ENCODE assay signal across 10 cellular contexts in the genomic region with DNA sequence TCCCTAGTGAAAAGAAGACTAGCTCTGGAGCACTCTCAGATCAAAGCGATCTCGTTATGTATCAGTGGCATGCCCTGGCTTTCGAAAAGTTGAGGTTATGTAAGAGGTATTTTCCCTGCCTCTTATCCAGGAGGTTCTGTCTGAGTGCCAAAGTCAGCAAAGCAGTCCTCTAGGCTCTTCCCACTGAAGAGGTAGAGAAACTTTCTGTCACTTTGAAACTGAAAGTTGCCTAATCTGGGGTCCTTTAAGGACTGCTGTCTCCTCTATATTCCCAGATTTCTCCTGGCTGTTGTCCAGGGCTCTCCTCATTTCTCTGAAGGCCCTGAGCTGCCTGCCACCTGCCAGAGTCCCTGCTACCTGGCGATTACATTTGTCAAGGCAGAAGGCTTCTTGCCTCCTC.
DNase-seq lines count a peak whose midpoint lies in the region; ATAC-seq, FAIRE-seq and TF ChIP-seq lines count a peak whose summit lies in the region.
"Had no signal": no experiment of that assay in that cellular context is flagged by ENCODE, and none has a peak within 500 bp of the region (broad histone marks: within the 10 kb centered on the region; RNA-seq: fewer than 3 reads in every experiment).

No MANE protein-coding gene starts in this region.

- peaks cover 23% of the 10 kb centered on the region for H3K4me1 Mint-ChIP-seq in type B pancreatic cell (ENCODE audit: unreplicated experiment)
- peaks cover 26% of the 10 kb centered on the region for H3K4me1 Mint-ChIP-seq in activated CD8-positive, alpha-beta T cell treated with anti-CD3 and anti-CD28 coated beads for 36 hours (ENCODE audit: low read depth)

- TF ChIP-seq CTCF in K562 (IDR thresholded peaks at IDR 0.05 in 2 of 3, conservative IDR thresholded peaks at IDR 0.05 in 1 of 3; ENCODE audit: insufficient read depth in 2 of 3, low read depth in 1 of 3, low read length in 3 of 3) (no peak), type B pancreatic cell (conservative IDR thresholded peaks at IDR 0.05) (no peak)
- TF ChIP-seq CTCF in activated CD8-positive, alpha-beta T cell treated with anti-CD3 and anti-CD28 coated beads for 36 hours (IDR thresholded peaks at IDR 0.05), result no peak

- intact Hi-C loops in K562 (cut with micrococcal nuclease), result no loop called here
- intact Hi-C loops in left colon (cut with DNase I, micrococcal nuclease), result no loop called here
- intact Hi-C loops in activated CD8-positive, alpha-beta T cell treated with anti-CD3 and anti-CD28 coated beads for 36 hours (cut with micrococcal nuclease), result no loop called here

- H2AFZ ChIP-seq in K562 (ENCODE audit: low read depth, low read length), result peak overlapping the region; percentile 58

- CTCF ChIA-PET in K562 (lab: Yijun Ruan, JAX; ENCODE audit: low intra/inter-chr PET ratio), result no interaction called here
- CTCF ChIA-PET in activated CD8-positive, alpha-beta T cell treated with anti-CD3 and anti-CD28 coated beads for 36 hours (lab: Charles Lee), result no interaction called here

- H3K4me1 ChIP-seq in K562 (replicated peaks in 1 of 2; ENCODE audit: control insufficient read depth in 2 of 2, insufficient read depth in 2 of 2, low read length in 2 of 2), result peaks cover 47 to 66% of the 10 kb centered on the region in 2 experiments

- no peaks in the 10 kb centered on the region for H3K36me3 ChIP-seq in K562 (ENCODE audit: control insufficient read depth, insufficient read depth, low read length)

- no peaks in the 10 kb centered on the region for H3K36me3 Mint-ChIP-seq in type B pancreatic cell
- no peaks in the 10 kb centered on the region for H3K36me3 Mint-ChIP-seq in activated CD8-positive, alpha-beta T cell treated with anti-CD3 and anti-CD28 coated beads for 36 hours (ENCODE audit: low read depth)

- no peaks in the 10 kb centered on the region for H3K9me3 ChIP-seq in K562 (replicated peaks; ENCODE audit: control insufficient read depth, insufficient read depth, low read depth, low read length)

- in situ Hi-C loops in K562 (cut with MboI), result no loop called here

- no peaks in the 10 kb centered on the region for H4K20me1 ChIP-seq in K562 (replicated peaks; ENCODE audit: control insufficient read depth, insufficient read depth, low read length)

- peak overlapping the region; percentile 47 for H3K4me2 ChIP-seq in K562 (ENCODE audit: insufficient read depth, low read length)

- TF ChIP-seq RAD21 in K562 (CRISPR knock-in tag; conservative IDR thresholded peaks at IDR 0.05 in 1 of 2, IDR thresholded peaks at IDR 0.05 in 1 of 2), result no peak

- peak overlapping the region; percentile 44 for H3K4me3 Mint-ChIP-seq in type B pancreatic cell
- H3K4me3 Mint-ChIP-seq in activated CD8-positive, alpha-beta T cell treated with anti-CD3 and anti-CD28 coated beads for 36 hours, result no peak overlapping the region
- H3K4me3 Mint-ChIP-seq: T-helper 2 cell treated with Interferon-gamma antibody and Interleukin-4, amounts not matched to agents 5 μg/mL and 100 μg/mL, for 36 hours had no signal

- H3K27me3 Mint-ChIP-seq in type B pancreatic cell, result no peaks in the 10 kb centered on the region
- no peaks in the 10 kb centered on the region for H3K27me3 Mint-ChIP-seq in activated CD8-positive, alpha-beta T cell treated with anti-CD3 and anti-CD28 coated beads for 36 hours

- H3K27ac ChIP-seq in K562 (ENCODE audit: extremely low read depth, low read depth, low read length), result peak overlapping the region; percentile 7; the same call in 2 of the 3 replicates

- WGBS in K562 (ENCODE audit: insufficient coverage, low coverage, missing lambda C conversion rate), result 39% methylated on average over 4 of the region's 4 CpGs

- POLR2A ChIA-PET in K562 (lab: Yijun Ruan, JAX), result interaction anchor here (0.6 kb wide), 1 partner anchor 625 kb away, joined by 3 read pairs; no protein-coding TSS in a partner anchor
- POLR2A ChIA-PET in activated CD8-positive, alpha-beta T cell treated with anti-CD3 and anti-CD28 coated beads for 36 hours (lab: Charles Lee), result interaction anchor here (0.5 kb wide), 1 partner anchor 27 kb away, joined by 3 read pairs; no protein-coding TSS in a partner anchor

- H3K79me2 ChIP-seq in K562 (ENCODE audit: control insufficient read depth, insufficient read depth, low read length), result peaks cover 13% of the 10 kb centered on the region

- no peaks in the 10 kb centered on the region for H3K27me3 ChIP-seq in K562 (ENCODE audit: control insufficient read depth in 2 of 2, insufficient read depth in 2 of 2, low read length in 2 of 2)

- H3K9me1 ChIP-seq in K562 (ENCODE audit: control insufficient read depth, insufficient read depth, low read length), result no peaks in the 10 kb centered on the region

- TF ChIP-seq EP300 in K562 (IDR thresholded peaks at IDR 0.05; ENCODE audit: low read length), result no peak

- H3K9ac ChIP-seq in K562 (ENCODE audit: insufficient read depth in 1 of 2, low read depth in 2 of 2, low read length in 2 of 2), result peak overlapping the region; percentile 7 to 77; a peak in 1 of 4 replicates

- no peak for ATAC-seq in K562
- ATAC-seq in left colon, result peak; percentile 9
- no peak for ATAC-seq in activated CD8-positive, alpha-beta T cell treated with anti-CD3 and anti-CD28 coated beads for 36 hours
- no peak for ATAC-seq in HG03457 (IDR thresholded peaks at IDR 0.05; ENCODE audit: unreplicated experiment)

- no peaks in the 10 kb centered on the region for H3K9me3 Mint-ChIP-seq in type B pancreatic cell
- H3K9me3 Mint-ChIP-seq in activated CD8-positive, alpha-beta T cell treated with anti-CD3 and anti-CD28 coated beads for 36 hours, result no peaks in the 10 kb centered on the region
- H3K9me3 Mint-ChIP-seq: T-helper 2 cell treated with Interferon-gamma antibody and Interleukin-4, amounts not matched to agents 5 μg/mL and 100 μg/mL, for 36 hours had no signal

- peak overlapping the region; percentile 53 for H3K27ac Mint-ChIP-seq in type B pancreatic cell
- no peak overlapping the region for H3K27ac Mint-ChIP-seq in activated CD8-positive, alpha-beta T cell treated with anti-CD3 and anti-CD28 coated beads for 36 hours
- H3K27ac Mint-ChIP-seq: T-helper 2 cell treated with Interferon-gamma antibody and Interleukin-4, amounts not matched to agents 5 μg/mL and 100 μg/mL, for 36 hours had no signal

- peak; percentile 20 for DNase-seq in SIG-M5 treated with dmso at 0.1 percent for 504 hours (lab: John Stamatoyannopoulos, UW; ENCODE audit: unreplicated experiment)
- no peak for DNase-seq in SIG-M5 (lab: John Stamatoyannopoulos, UW)
- no peak for DNase-seq in K562 (ENCODE audit: extremely low read depth in 1 of 4, low spot score in 3 of 4)
- no peak for DNase-seq in left colon
- no peak for DNase-seq in type B pancreatic cell (ENCODE audit: extremely low spot score, unreplicated experiment)
- DNase-seq in retina, result no peak
- no peak for DNase-seq in activated CD8-positive, alpha-beta T cell treated with anti-CD3 and anti-CD28 coated beads for 36 hours
- DNase-seq: stimulated activated CD4-positive, alpha-beta T cell treated with anti-CD3 and anti-CD28 coated beads, Interleukin-2, amount 100 ng/mL, for 48 hours had no signal

- no peak for TF ChIP-seq POLR2A in K562 (conservative IDR thresholded peaks at IDR 0.05)

- no peak overlapping the region for H3K4me3 ChIP-seq in K562

- no peak for FAIRE-seq in K562 (lab: Jason Lieb, UNC)

- BruUV-seq in K562 (replicated peaks; lab: Mats Ljungman, UMichigan), result no TSS peak

TF ChIP-seq in K562, 482 proteins besides CTCF, POLR2A, EP300 and RAD21:
- TF ChIP-seq GATAD2A (IDR thresholded peaks at IDR 0.05) (no peak), CEBPB (tag; IDR thresholded peaks at IDR 0.05) (peak; percentile 78), KDM5B (IDR thresholded peaks at IDR 0.05; ENCODE audit: insufficient replicate concordance, low read depth, low read length) (no peak), CEBPG (CRISPR knock-in tag; IDR thresholded peaks at IDR 0.05) (no peak), CEBPG (tag; conservative IDR thresholded peaks at IDR 0.05 in 1 of 2, IDR thresholded peaks at IDR 0.05 in 1 of 2) (peak in 1 of 2 experiments; percentile 48; a peak in 2 of 4 replicates)
- TF ChIP-seq, protein P1, sequence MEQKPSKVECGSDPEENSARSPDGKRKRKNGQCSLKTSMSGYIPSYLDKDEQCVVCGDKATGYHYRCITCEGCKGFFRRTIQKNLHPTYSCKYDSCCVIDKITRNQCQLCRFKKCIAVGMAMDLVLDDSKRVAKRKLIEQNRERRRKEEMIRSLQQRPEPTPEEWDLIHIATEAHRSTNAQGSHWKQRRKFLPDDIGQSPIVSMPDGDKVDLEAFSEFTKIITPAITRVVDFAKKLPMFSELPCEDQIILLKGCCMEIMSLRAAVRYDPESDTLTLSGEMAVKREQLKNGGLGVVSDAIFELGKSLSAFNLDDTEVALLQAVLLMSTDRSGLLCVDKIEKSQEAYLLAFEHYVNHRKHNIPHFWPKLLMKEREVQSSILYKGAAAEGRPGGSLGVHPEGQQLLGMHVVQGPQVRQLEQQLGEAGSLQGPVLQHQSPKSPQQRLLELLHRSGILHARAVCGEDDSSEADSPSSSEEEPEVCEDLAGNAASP (IDR thresholded peaks at IDR 0.05), result peak; percentile 42; the same call in 1 of the 2 replicates
